Comparison of ENCODE assay signal across 8 cellular contexts in genomic region chr3:138609898-138610266, GRCh38. TPM values are rescaled to one million over a fixed set of nuclear protein-coding genes. Genes with fewer than 3 reads are reported as not detected.
A peak's percentile ranks its signal among the peaks of the same experiment; 100 is the strongest.
DNase-seq lines count a peak whose midpoint lies in the region; ATAC-seq and TF ChIP-seq lines count a peak whose summit lies in the region.

No MANE protein-coding gene starts in this region.

- no peak overlapping the region for H4K91ac ChIP-seq in mesenchymal stem cell (ENCODE audit: low read length)

- peak overlapping the region in 7 of 10 donors; percentile 90 to 99 (median 96) for H3K27ac ChIP-seq in heart right ventricle
- H3K27ac ChIP-seq in mesenchymal stem cell (ENCODE audit: low read length, poor library complexity, severe bottlenecking): no peak overlapping the region
- peak overlapping the region; percentile 90 to 99 for H3K27ac ChIP-seq in uterus

- H2AK5ac ChIP-seq in mesenchymal stem cell (ENCODE audit: low read length, severe bottlenecking): peak overlapping the region; percentile 38

- H3K4me1 ChIP-seq in heart right ventricle (peaks cover 3 to 15% (median 12%) of the 10 kb centered on the region in 9 donors), adipocyte (ENCODE audit: control insufficient read depth, insufficient read depth, low read length) (peaks cover 9% of the 10 kb centered on the region), mesenchymal stem cell (ENCODE audit: control insufficient read depth, insufficient read depth, low read depth, low read length) (peaks cover 2% of the 10 kb centered on the region), uterus (no peaks in the 10 kb centered on the region)

- H4K8ac ChIP-seq in mesenchymal stem cell (ENCODE audit: low read length): no peak overlapping the region

- no peak overlapping the region for H2BK120ac ChIP-seq in mesenchymal stem cell (ENCODE audit: low read depth, low read length)

- H3K4me3 ChIP-seq in heart right ventricle (peak overlapping the region in 9 of 10 donors; percentile 57 to 95 (median 80)), adipocyte (ENCODE audit: low read length) (peak overlapping the region; percentile 80), mesenchymal stem cell (ENCODE audit: insufficient read depth in 1 of 2, low read depth in 1 of 2, low read length in 2 of 2) (peak overlapping the region in 1 of 2 experiments; percentile 84), uterus (peak overlapping the region; percentile 41 to 80)

- no peak for TF ChIP-seq POLR2A in uterus (IDR thresholded peaks at IDR 0.05)

- no peak for ATAC-seq in heart right ventricle
- no peak for ATAC-seq in activated CD4-positive, CD25-positive, alpha-beta regulatory T cell treated with anti-CD3 and anti-CD28 coated beads, Interleukin-2, amount 50 U/mL, for 24 hours

- peaks cover 0 to 4% (median 0%) of the 10 kb centered on the region in 9 donors for H3K36me3 ChIP-seq in heart right ventricle
- no peaks in the 10 kb centered on the region for H3K36me3 ChIP-seq in adipocyte (ENCODE audit: control insufficient read depth, insufficient read depth, low read length, severe bottlenecking)
- H3K36me3 ChIP-seq in mesenchymal stem cell (ENCODE audit: control insufficient read depth in 1 of 2, insufficient read depth in 2 of 2, low read depth in 1 of 2, low read length in 2 of 2): no peaks in the 10 kb centered on the region
- H3K36me3 ChIP-seq in uterus: no peaks in the 10 kb centered on the region

- no peak overlapping the region for H2AFZ ChIP-seq in mesenchymal stem cell (ENCODE audit: low read depth, low read length)

- no peak overlapping the region for H3K14ac ChIP-seq in mesenchymal stem cell (ENCODE audit: low read length in 2 of 2)

- no peak overlapping the region for H3K18ac ChIP-seq in mesenchymal stem cell (ENCODE audit: low read depth in 1 of 2, low read length in 2 of 2)

- H3K27me3 ChIP-seq in heart right ventricle: no peaks in the 10 kb centered on the region
- H3K27me3 ChIP-seq in adipocyte (replicated peaks; ENCODE audit: control insufficient read depth, insufficient read depth, low read length): no peaks in the 10 kb centered on the region
- H3K27me3 ChIP-seq in mesenchymal stem cell (ENCODE audit: control insufficient read depth in 1 of 2, insufficient read depth in 1 of 2, low read length in 2 of 2): no peaks in the 10 kb centered on the region
- peaks cover 0 to 3% of the 10 kb centered on the region in 2 donors for H3K27me3 ChIP-seq in uterus

- H3K9ac ChIP-seq in adipocyte (ENCODE audit: low read length) (peak overlapping the region; percentile 82), mesenchymal stem cell (ENCODE audit: low read length) (peak overlapping the region; percentile 95)

- H3K9me3 ChIP-seq in heart right ventricle (no peaks in the 10 kb centered on the region), adipocyte (ENCODE audit: control insufficient read depth, low read length) (no peaks in the 10 kb centered on the region), mesenchymal stem cell (ENCODE audit: control insufficient read depth, low read length) (no peaks in the 10 kb centered on the region), uterus (no peaks in the 10 kb centered on the region)

- no peak overlapping the region for H3K4ac ChIP-seq in mesenchymal stem cell (ENCODE audit: low read depth in 1 of 2, low read length in 2 of 2)

- intact Hi-C loops in heart right ventricle (cut with DNase I) (loop anchor here in 4 of 10 donors (2.0 to 10.0 kb wide), 5 partner anchors 15 to 312 kb away; partner anchors contain the start of gene CEP70 (in 1 of the 4)), cardiac septum (cut with DNase I) (loop anchor here (2.0 to 5.0 kb wide), 2 partner anchors 15 to 307 kb away; partner anchors contain the start of gene CEP70), uterus (cut with DNase I; ENCODE audit: low total_unique reads) (no loop called here)

- no peak overlapping the region for H2BK12ac ChIP-seq in mesenchymal stem cell (ENCODE audit: low read length in 2 of 2)

- no peak for DNase-seq in heart right ventricle
- DNase-seq in cardiac septum (ENCODE audit: low spot score): no peak
- no peak for DNase-seq in adipocyte (ENCODE audit: low read depth)
- DNase-seq in mesenchymal stem cell: no peak
- no peak for DNase-seq in uterus
- DNase-seq in islet precursor cell: no peak
- DNase-seq in glomerular visceral epithelial cell (ENCODE audit: extremely low spot score): no peak

- WGBS in heart right ventricle, 2 donors: 71 to 72% methylated on average over 6 of the region's 6 CpGs
- WGBS in mesenchymal stem cell: 84% methylated on average over 6 of the region's 6 CpGs

- peaks cover 16% of the 10 kb centered on the region for H3K79me1 ChIP-seq in mesenchymal stem cell (replicated peaks; ENCODE audit: low read length, poor library complexity, severe bottlenecking)

- no peak overlapping the region for H2BK15ac ChIP-seq in mesenchymal stem cell (ENCODE audit: low read depth, poor library complexity, severe bottlenecking)

- H3K4me2 ChIP-seq in mesenchymal stem cell (ENCODE audit: low read length, poor library complexity, severe bottlenecking): no peak overlapping the region

- no peak overlapping the region for H3K23ac ChIP-seq in mesenchymal stem cell (ENCODE audit: low read length in 2 of 2)

- no peak overlapping the region for H2BK5ac ChIP-seq in mesenchymal stem cell (ENCODE audit: low read depth, low read length, poor library complexity, severe bottlenecking)

- no peak for TF ChIP-seq CTCF in heart right ventricle (IDR thresholded peaks at IDR 0.05)
- TF ChIP-seq CTCF in uterus (IDR thresholded peaks at IDR 0.05): no peak

RNA-seq across cellular contexts. Expression of gene FAIM, which starts 1.3 kb away (rescaled TPM):
- total RNA-seq in heart right ventricle (1 to 10 TPM; 1.5 to 3.6 (median 2.7) TPM), cardiac septum (3.5 TPM), uterus (10 to 100 TPM in 1 of 4 donors, 1 to 10 TPM in 3; 1.3 to 17.6 (median 8.9) TPM)
- polyA plus RNA-seq in heart right ventricle: 10 to 100 TPM in 1 of 2 donors, 1 to 10 TPM in 1; 5.6 to 15.7 TPM
- 13.2 TPM for polyA plus RNA-seq in mesenchymal stem cell (2013, experiment 1 of 2)
- polyA plus RNA-seq in mesenchymal stem cell (2013, experiment 2 of 2): 13.2 TPM

RNA-seq across cellular contexts. Expression of gene CEP70, which starts 15.8 kb away (rescaled TPM):
- total RNA-seq in heart right ventricle (10 to 100 TPM; 22.2 to 32.2 (median 24.8) TPM), cardiac septum (22.0 TPM), uterus (100 to 1,000 TPM in 3 of 4 donors, 10 to 100 TPM in 1; 90.6 to 154 (median 123) TPM)
- 10 to 100 TPM; 10.6 to 11.5 TPM for polyA plus RNA-seq in heart right ventricle
- 7.6 TPM for polyA plus RNA-seq in mesenchymal stem cell (2013, experiment 1 of 2)
- polyA plus RNA-seq in mesenchymal stem cell (2013, experiment 2 of 2): 7.4 TPM
